In the genomic region with DNA sequence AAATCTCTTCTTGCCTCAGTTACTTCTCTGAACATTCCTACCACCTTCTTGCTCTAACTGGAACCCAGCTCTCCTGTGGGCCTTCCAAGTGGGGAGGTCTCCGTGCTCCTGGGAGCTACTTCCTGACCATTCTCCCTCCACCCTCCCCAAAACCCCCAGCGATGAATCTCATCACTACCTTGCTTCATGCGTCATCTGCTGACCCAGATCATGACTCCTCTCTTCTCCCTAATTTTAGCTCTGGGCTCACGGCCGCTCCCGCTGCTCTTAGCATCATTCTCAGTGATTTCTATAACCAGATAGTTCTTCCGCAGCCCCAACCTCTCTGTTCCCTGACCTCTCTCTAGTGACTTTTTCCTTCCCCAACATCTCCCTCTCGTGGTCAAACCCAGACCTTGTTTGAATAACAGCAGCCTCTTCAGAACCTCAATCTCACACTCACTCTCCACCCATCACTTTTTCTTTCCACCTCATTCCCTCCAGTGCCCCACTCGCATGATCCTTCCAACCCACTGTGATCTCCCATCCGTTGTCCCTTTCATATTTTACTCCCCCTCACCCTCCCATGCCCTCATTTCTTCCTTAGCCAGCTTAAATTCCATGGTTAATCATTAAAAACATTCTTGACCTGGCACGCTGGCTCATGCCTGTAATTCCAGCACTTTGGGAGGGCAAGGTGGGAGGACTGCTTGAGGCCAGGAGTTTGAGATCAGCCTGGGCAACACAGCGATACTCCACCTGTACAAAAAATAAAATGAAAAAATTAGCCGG, we compare ENCODE assay signal across 8 cellular contexts. TPM values are rescaled to one million over a fixed set of nuclear protein-coding genes. Genes with fewer than 3 reads are reported as not detected.
A peak's percentile ranks its signal among the peaks of the same experiment; 100 is the strongest.
DNase-seq lines count a peak whose midpoint lies in the region; ATAC-seq and TF ChIP-seq lines count a peak whose summit lies in the region.

No MANE protein-coding gene starts in this region.

- H3K4me1 Mint-ChIP-seq in activated naive CD8-positive, alpha-beta T cell (ENCODE audit: low read depth) = peaks cover 13% of the 10 kb centered on the region
- peaks cover 5% of the 10 kb centered on the region for H3K4me1 Mint-ChIP-seq in activated naive CD8-positive, alpha-beta T cell treated with anti-CD3 and anti-CD28 coated beads for 36 hours
- H3K4me1 Mint-ChIP-seq in T-helper 17 cell = peaks cover 16% of the 10 kb centered on the region

- ATAC-seq in T-helper 17 cell = no peak
- no peak for ATAC-seq in HG03469 (IDR thresholded peaks at IDR 0.05; ENCODE audit: unreplicated experiment)

- H3K27ac Mint-ChIP-seq in activated naive CD8-positive, alpha-beta T cell = no peak overlapping the region
- no peak overlapping the region for H3K27ac Mint-ChIP-seq in activated naive CD8-positive, alpha-beta T cell treated with anti-CD3 and anti-CD28 coated beads for 36 hours
- H3K27ac Mint-ChIP-seq in T-helper 17 cell = no peak overlapping the region

- peaks cover 13% of the 10 kb centered on the region for H3K27me3 Mint-ChIP-seq in activated naive CD8-positive, alpha-beta T cell
- peaks cover 61% of the 10 kb centered on the region for H3K27me3 Mint-ChIP-seq in activated naive CD8-positive, alpha-beta T cell treated with anti-CD3 and anti-CD28 coated beads for 36 hours
- H3K27me3 Mint-ChIP-seq in T-helper 17 cell = peaks cover 25% of the 10 kb centered on the region

- H3K9me3 Mint-ChIP-seq in activated naive CD8-positive, alpha-beta T cell (ENCODE audit: low read depth) = no peaks in the 10 kb centered on the region
- H3K9me3 Mint-ChIP-seq in activated naive CD8-positive, alpha-beta T cell treated with anti-CD3 and anti-CD28 coated beads for 36 hours = peaks cover 1% of the 10 kb centered on the region

- peaks cover 2% of the 10 kb centered on the region for H3K36me3 Mint-ChIP-seq in activated naive CD8-positive, alpha-beta T cell
- no peaks in the 10 kb centered on the region for H3K36me3 Mint-ChIP-seq in activated naive CD8-positive, alpha-beta T cell treated with anti-CD3 and anti-CD28 coated beads for 36 hours
- H3K36me3 Mint-ChIP-seq in T-helper 17 cell (ENCODE audit: low read depth) = peaks cover 4% of the 10 kb centered on the region

- peaks cover 26% of the 10 kb centered on the region for H3K36me3 ChIP-seq in MG63

- H3K9me3 ChIP-seq in T-helper 17 cell (ENCODE audit: control insufficient read depth, low read length, poor library complexity, severe bottlenecking) (no peaks in the 10 kb centered on the region), MG63 (no peaks in the 10 kb centered on the region)

- H3K27me3 ChIP-seq in MG63 = no peaks in the 10 kb centered on the region

- H3K4me3 ChIP-seq in NB4 (ENCODE audit: low read depth, low read length) (no peak overlapping the region), MG63 (no peak overlapping the region)

- no peak for TF ChIP-seq POLR2A in NB4 (IDR thresholded peaks at IDR 0.05; ENCODE audit: extremely low read depth, insufficient read length)

- peak; percentile 48 for TF ChIP-seq CTCF in NB4 (IDR thresholded peaks at IDR 0.05; ENCODE audit: low read depth, low read length)

- no peak for DNase-seq in activated naive CD8-positive, alpha-beta T cell treated with anti-CD3 and anti-CD28 coated beads for 36 hours
- peak; percentile 64 for DNase-seq in NB4 (ENCODE audit: low read depth)
- DNase-seq in T-helper 17 cell = no peak
- peak; percentile 99 for DNase-seq in kidney glomerular epithelial cell (lab: John Stamatoyannopoulos, UW)
- no peak for DNase-seq in ureter (ENCODE audit: low spot score)
- DNase-seq in MG63 = no peak

- peak overlapping the region; percentile 17 for H3K4me3 Mint-ChIP-seq in activated naive CD8-positive, alpha-beta T cell
- no peak overlapping the region for H3K4me3 Mint-ChIP-seq in activated naive CD8-positive, alpha-beta T cell treated with anti-CD3 and anti-CD28 coated beads for 36 hours
- H3K4me3 Mint-ChIP-seq in T-helper 17 cell = peak overlapping the region; percentile 72

RNA-seq across cellular contexts. Expression of a gene that starts 21.8 kb away (rescaled TPM):
- total RNA-seq in activated naive CD8-positive, alpha-beta T cell treated with anti-CD3 and anti-CD28 coated beads for 36 hours = 100 to 1,000 TPM; 114 to 124 TPM
- total RNA-seq in T-helper 17 cell (10 to 100 TPM; 18.9 to 22.0 TPM), ureter (43.0 TPM)
- total RNA-seq in MG63 (2014; rRNA removed; shearing (Covaris generic); ENCODE audit: low replicate concordance) = 82.3 and 150 TPM in 2 replicates

RNA-seq across cellular contexts. Expression of a gene that starts 22.0 kb away (rescaled TPM):
- 10 to 100 TPM; 39.8 to 43.2 TPM for total RNA-seq in activated naive CD8-positive, alpha-beta T cell treated with anti-CD3 and anti-CD28 coated beads for 36 hours
- total RNA-seq in T-helper 17 cell (10 to 100 TPM; 18.6 to 19.5 TPM), ureter (44.0 TPM)
- total RNA-seq in MG63 (2014; rRNA removed; shearing (Covaris generic); ENCODE audit: low replicate concordance) = 18.4 and 20.8 TPM in 2 replicates

RNA-seq across cellular contexts. Expression of a gene that starts 23.0 kb away (rescaled TPM):
- not detected for total RNA-seq in activated naive CD8-positive, alpha-beta T cell treated with anti-CD3 and anti-CD28 coated beads for 36 hours
- under 1 TPM in 1 of 2 donors, not detected in 1; 0.16 TPM for total RNA-seq in T-helper 17 cell
- total RNA-seq in ureter = 14.9 TPM
- 53.1 and 67.1 TPM in 2 replicates for total RNA-seq in MG63 (2014; rRNA removed; shearing (Covaris generic); ENCODE audit: low replicate concordance)

RNA-seq across cellular contexts. Expression of a gene that starts 40.6 kb away (rescaled TPM):
- 1 to 10 TPM in 1 of 2 experiments, under 1 TPM in 1; 0.96 to 1.5 TPM for total RNA-seq in activated naive CD8-positive, alpha-beta T cell treated with anti-CD3 and anti-CD28 coated beads for 36 hours
- 1 to 10 TPM in 1 of 2 donors, not detected in 1; 1.3 TPM for total RNA-seq in T-helper 17 cell
- 0.99 TPM for total RNA-seq in ureter
- not detected in 2 replicates for total RNA-seq in MG63 (2014; rRNA removed; shearing (Covaris generic); ENCODE audit: low replicate concordance)

RNA-seq across cellular contexts. Expression of a gene that starts 52.8 kb away (rescaled TPM):
- total RNA-seq in activated naive CD8-positive, alpha-beta T cell treated with anti-CD3 and anti-CD28 coated beads for 36 hours = 10 to 100 TPM; 85.7 to 86.2 TPM
- total RNA-seq in T-helper 17 cell (10 to 100 TPM; 49.3 to 63.8 TPM), ureter (20.0 TPM)
- total RNA-seq in MG63 (2014; rRNA removed; shearing (Covaris generic); ENCODE audit: low replicate concordance) = 18.7 and 49.6 TPM in 2 replicates

Comparison
In these comparisons a context has a peak if more than half of its experiments do, and no peak if none do; other contexts are left out.
1. DNase-seq: peak in NB4 (single experiment) and kidney glomerular epithelial cell (single experiment); none in activated naive CD8-positive, alpha-beta T cell treated with anti-CD3 and anti-CD28 coated beads for 36 hours (single experiment), T-helper 17 cell (0 of 3), ureter (single experiment) and MG63 (single experiment).
2. RNA of a gene that starts 23.0 kb away (total RNA-seq): 53.1 to 67.1 TPM in MG63 and 14.9 TPM in ureter (single experiment); 0.16 TPM in T-helper 17 cell and not detected in activated naive CD8-positive, alpha-beta T cell treated with anti-CD3 and anti-CD28 coated beads for 36 hours; every median in the first group is over 10 times any median in the second.